Comparison of ENCODE assay signal across 12 cellular contexts in genomic region chr14:69701269-69701668, GRCh38.
DNase-seq lines count a peak whose midpoint lies in the region; TF ChIP-seq lines count a peak whose summit lies in the region.
"Had no signal": no experiment of that assay in that cellular context is flagged by ENCODE, and none has a peak within 500 bp of the region (broad histone marks: within the 10 kb centered on the region; RNA-seq: fewer than 3 reads in every experiment).

No MANE protein-coding gene starts in this region.

- peak overlapping the region; percentile 34 for H3K4me2 ChIP-seq in MM.1S (ENCODE audit: low read depth, low read length)

- H3K36me3 Mint-ChIP-seq in dendritic cell treated with granulocyte-macrophage colony-stimulating factor and Interleukin-4, amounts not matched to agents 40 ng/mL and 50 ng/mL, for 4 days (ENCODE audit: low read depth), result peaks cover 52% of the 10 kb centered on the region

- H3K9me2 ChIP-seq in MM.1S (replicated peaks; ENCODE audit: insufficient read depth, low read length), result no peaks in the 10 kb centered on the region

- H3K27me3 ChIP-seq in MM.1S (replicated peaks; ENCODE audit: insufficient read depth, low read length), result no peaks in the 10 kb centered on the region
- H3K27me3 ChIP-seq: cardiac muscle cell had no signal

- H3K27me3 Mint-ChIP-seq in dendritic cell treated with granulocyte-macrophage colony-stimulating factor and Interleukin-4, amounts not matched to agents 40 ng/mL and 50 ng/mL, for 4 days, result no peaks in the 10 kb centered on the region

- H3K36me3 ChIP-seq in MM.1S (replicated peaks; ENCODE audit: insufficient read depth, low read length), result no peaks in the 10 kb centered on the region
- H3K36me3 ChIP-seq: cardiac muscle cell had no signal

- H3K9me3 ChIP-seq in MM.1S (replicated peaks; ENCODE audit: insufficient read depth, low read length), result no peaks in the 10 kb centered on the region

- peaks cover 20% of the 10 kb centered on the region for H3K4me1 ChIP-seq in MM.1S (ENCODE audit: low read length)

- H3K4me3 ChIP-seq in MM.1S (ENCODE audit: low read length), result no peak overlapping the region
- no peak overlapping the region for H3K4me3 ChIP-seq in foreskin fibroblast (ENCODE audit: low read depth in 1 of 2, low read length in 2 of 2)
- H3K4me3 ChIP-seq: cardiac muscle cell had no signal

- DNase-seq in NCI-H748 (lab: John Stamatoyannopoulos, UW; ENCODE audit: unreplicated experiment) (peak; percentile 37), NCI-H748 treated with DMSO at 0.1 percent for 48 hours (lab: John Stamatoyannopoulos, UW) (no peak), MM.1S (no peak), putamen (ENCODE audit: low spot score) (peak; percentile 59), foreskin fibroblast (no peak), COLO668 (lab: John Stamatoyannopoulos, UW; ENCODE audit: unreplicated experiment) (no peak), dermis blood vessel endothelial cell (no peak)
- DNase-seq: activated CD4-positive, alpha-beta T cell treated with anti-CD3 and anti-CD28 coated beads for 48 hours; activated gamma-delta T cell treated with Interleukin-2 at 50 U/mL for 16 hours; NCI-H2227 treated with DMSO at 0.1 percent for 48 hours had no signal

- H3K4me1 Mint-ChIP-seq in dendritic cell treated with granulocyte-macrophage colony-stimulating factor and Interleukin-4, amounts not matched to agents 40 ng/mL and 50 ng/mL, for 4 days (ENCODE audit: low read depth), result peaks cover 87% of the 10 kb centered on the region

- H2AFZ ChIP-seq in MM.1S (ENCODE audit: low read length), result no peak overlapping the region

- H3K79me2 ChIP-seq in MM.1S (ENCODE audit: low read length), result peaks cover 55% of the 10 kb centered on the region

- intact Hi-C loops in dendritic cell treated with granulocyte-macrophage colony-stimulating factor and Interleukin-4, amounts not matched to agents 40 ng/mL and 50 ng/mL, for 4 days (cut with micrococcal nuclease), result no loop called here

- H3K4me3 Mint-ChIP-seq in dendritic cell treated with granulocyte-macrophage colony-stimulating factor and Interleukin-4, amounts not matched to agents 40 ng/mL and 50 ng/mL, for 4 days, result no peak overlapping the region

- H3K9me3 Mint-ChIP-seq in dendritic cell treated with granulocyte-macrophage colony-stimulating factor and Interleukin-4, amounts not matched to agents 40 ng/mL and 50 ng/mL, for 4 days, result no peaks in the 10 kb centered on the region

- H3K9ac ChIP-seq in MM.1S (ENCODE audit: low read length), result no peak overlapping the region

- TF ChIP-seq CTCF in MM.1S (IDR thresholded peaks at IDR 0.05; ENCODE audit: low read length) (no peak), foreskin fibroblast (IDR thresholded peaks at IDR 0.05; ENCODE audit: low read depth, low read length) (no peak)

- H3K27ac Mint-ChIP-seq in dendritic cell treated with granulocyte-macrophage colony-stimulating factor and Interleukin-4, amounts not matched to agents 40 ng/mL and 50 ng/mL, for 4 days, result peak overlapping the region; percentile 71

- H3K27ac ChIP-seq in MM.1S (ENCODE audit: low read length), result peak overlapping the region; percentile 55; the same call in 1 of the 2 replicates
- H3K27ac ChIP-seq: cardiac muscle cell had no signal

- peaks cover 7% of the 10 kb centered on the region; the same call in 1 of the 2 replicates for H3F3A ChIP-seq in MM.1S (ENCODE audit: insufficient read depth, low read length)

- H4K20me1 ChIP-seq in MM.1S (ENCODE audit: insufficient read depth, low read length), result no peaks in the 10 kb centered on the region

Comparison
In these comparisons a context has a peak if more than half of its experiments do, and no peak if none do; other contexts are left out.
1. DNase-seq: peak in NCI-H748 (single experiment) and putamen (single experiment); none in NCI-H748 treated with DMSO at 0.1 percent for 48 hours (single experiment), MM.1S (single experiment), foreskin fibroblast (0 of 2), COLO668 (single experiment) and dermis blood vessel endothelial cell (single experiment).